22 cellular contexts compared by ENCODE assay signal in genomic region chr2:12910431-12910830, GRCh38.
DNase-seq lines count a peak whose midpoint lies in the region; ATAC-seq, FAIRE-seq and TF ChIP-seq lines count a peak whose summit lies in the region.
"Had no signal": no experiment of that assay in that cellular context is flagged by ENCODE, and none has a peak within 500 bp of the region (broad histone marks: within the 10 kb centered on the region; RNA-seq: fewer than 3 reads in every experiment).

No MANE protein-coding gene starts in this region.

- no peak overlapping the region for H3K9ac ChIP-seq in DND-41 (ENCODE audit: low read depth, low read length)
- no peak overlapping the region for H3K9ac ChIP-seq in kidney (ENCODE audit: low read length in 2 of 2)
- H3K9ac ChIP-seq: BLaER1 treated with 17β-estradiol and CSF1 and Interleukin-3, amounts not matched to agents 10 nM and 100 nM had no signal

- H3K79me2 ChIP-seq in DND-41 (ENCODE audit: insufficient read depth, low read length) = no peaks in the 10 kb centered on the region

- H3K27me3 ChIP-seq in DND-41 (ENCODE audit: insufficient read depth, low read length, poor library complexity) (no peaks in the 10 kb centered on the region), MG63 (no peaks in the 10 kb centered on the region)
- H3K27me3 ChIP-seq: BE2C; BLaER1 treated with 17β-estradiol and CSF1 and Interleukin-3, amounts not matched to agents 10 nM and 100 nM had no signal

- H3K36me3 ChIP-seq in DND-41 (ENCODE audit: insufficient read depth, low read length) = no peaks in the 10 kb centered on the region
- no peaks in the 10 kb centered on the region for H3K36me3 ChIP-seq in MG63
- no peaks in the 10 kb centered on the region for H3K36me3 ChIP-seq in kidney (ENCODE audit: control insufficient read depth in 1 of 2, insufficient read depth in 2 of 2, low read length in 2 of 2)
- H3K36me3 ChIP-seq: BE2C; BLaER1 treated with 17β-estradiol and CSF1 and Interleukin-3, amounts not matched to agents 10 nM and 100 nM; HAP-1 had no signal

- H4K20me1 ChIP-seq in DND-41 (ENCODE audit: insufficient read depth, low read length) = no peaks in the 10 kb centered on the region
- H4K20me1 ChIP-seq: BLaER1 treated with 17β-estradiol and CSF1 and Interleukin-3, amounts not matched to agents 10 nM and 100 nM had no signal

- peaks cover 6% of the 10 kb centered on the region for H3K9me3 ChIP-seq in DND-41 (ENCODE audit: insufficient read depth, low read length, severe bottlenecking)
- H3K9me3 ChIP-seq in MG63 = peaks cover 9% of the 10 kb centered on the region
- H3K9me3 ChIP-seq in kidney (ENCODE audit: control insufficient read depth in 1 of 2, low read length in 2 of 2) = no peaks in the 10 kb centered on the region
- H3K9me3 ChIP-seq: BE2C, HAP-1 had no signal

- intact Hi-C loops in kidney (cut with DNase I) = no loop called here

- no peak for FAIRE-seq in kidney (lab: Jason Lieb, UNC)
- FAIRE-seq: D721Med, GM12891, GM18507, H54 had no signal

- DNase-seq in DND-41 (peak; percentile 11), MG63 (peak; percentile 38), astrocyte of the hippocampus (ENCODE audit: low read depth, low spot score) (peak; percentile 7), fibroblast of the aortic adventitia (ENCODE audit: low read depth) (peak; percentile 87), kidney (no peak), HPDE6-E6E7 (ENCODE audit: extremely low spot score) (no peak), NCI-H345 (lab: John Stamatoyannopoulos, UW) (no peak)
- DNase-seq: AML-193; BE2C; CD4-positive, alpha-beta T cell; CD8-positive, alpha-beta memory T cell; DMS 273 treated with DMSO at 0.1 percent for 48 hours; DMS79; GF-D8; GOT3; HFFc6 had no signal

- no peaks in the 10 kb centered on the region for H3K4me1 ChIP-seq in DND-41 (ENCODE audit: insufficient read depth, low read length)
- H3K4me1 ChIP-seq in kidney (ENCODE audit: control insufficient read depth in 1 of 2, insufficient read depth in 1 of 2, low read depth in 1 of 2, low read length in 2 of 2) = no peaks in the 10 kb centered on the region
- H3K4me1 ChIP-seq: BE2C; BLaER1 treated with 17β-estradiol and CSF1 and Interleukin-3, amounts not matched to agents 10 nM and 100 nM; HAP-1 had no signal

- ATAC-seq in DND-41 (ENCODE audit: insufficient read depth, low read depth) = no peak; the same call in 2 of the 3 replicates

- no peak overlapping the region for H2AFZ ChIP-seq in DND-41 (ENCODE audit: low read depth, low read length)

- TF ChIP-seq CTCF in DND-41 (IDR thresholded peaks at IDR 0.05; ENCODE audit: borderline replicate concordance, extremely low read depth, low read length, poor library complexity, severe bottlenecking) (no peak), fibroblast of the aortic adventitia (IDR thresholded peaks at IDR 0.05; ENCODE audit: insufficient read depth, low read length) (no peak), kidney (IDR thresholded peaks at IDR 0.05; ENCODE audit: borderline replicate concordance, extremely low read depth, insufficient read depth) (no peak)

- H3K27ac ChIP-seq in DND-41 (ENCODE audit: low read length) (no peak overlapping the region), kidney (ENCODE audit: low read depth in 2 of 2, low read length in 2 of 2) (no peak overlapping the region)
- H3K27ac ChIP-seq: BLaER1 treated with 17β-estradiol and CSF1 and Interleukin-3, amounts not matched to agents 10 nM and 100 nM had no signal

- no peak overlapping the region for H3K4me3 ChIP-seq in DND-41 (ENCODE audit: low read depth in 1 of 2, low read length in 2 of 2)
- no peak overlapping the region for H3K4me3 ChIP-seq in MG63
- no peak overlapping the region for H3K4me3 ChIP-seq in fibroblast of the aortic adventitia (ENCODE audit: low read depth, low read length)
- no peak overlapping the region for H3K4me3 ChIP-seq in kidney (ENCODE audit: low read length in 2 of 2)
- H3K4me3 ChIP-seq: BLaER1 treated with 17β-estradiol and CSF1 and Interleukin-3, amounts not matched to agents 10 nM and 100 nM; HAP-1 had no signal

- H3K4me2 ChIP-seq in DND-41 (ENCODE audit: insufficient read depth, low read length) = no peak overlapping the region
- H3K4me2 ChIP-seq: BLaER1 treated with 17β-estradiol and CSF1 and Interleukin-3, amounts not matched to agents 10 nM and 100 nM had no signal

Comparison
In these comparisons a context has a peak if more than half of its experiments do, and no peak if none do; other contexts are left out.
1. DNase-seq: peak in DND-41 (single experiment), MG63 (single experiment), astrocyte of the hippocampus (single experiment) and fibroblast of the aortic adventitia (single experiment); none in kidney (single experiment), HPDE6-E6E7 (single experiment) and NCI-H345 (single experiment).